1 cellular context compared by ENCODE assay signal in genomic region chr2:207625014-207625755, GRCh38.
TF ChIP-seq lines count a peak whose summit lies in the region.

METTL21A (minus strand) TSS chr2:207625394; CDS start chr2:207624375, 1,019 bp downstream.

TF ChIP-seq in K562, 482 proteins besides CTCF, POLR2A, EP300 and RAD21 (continued from another document and continues in another):
- TF ChIP-seq, protein P1, sequence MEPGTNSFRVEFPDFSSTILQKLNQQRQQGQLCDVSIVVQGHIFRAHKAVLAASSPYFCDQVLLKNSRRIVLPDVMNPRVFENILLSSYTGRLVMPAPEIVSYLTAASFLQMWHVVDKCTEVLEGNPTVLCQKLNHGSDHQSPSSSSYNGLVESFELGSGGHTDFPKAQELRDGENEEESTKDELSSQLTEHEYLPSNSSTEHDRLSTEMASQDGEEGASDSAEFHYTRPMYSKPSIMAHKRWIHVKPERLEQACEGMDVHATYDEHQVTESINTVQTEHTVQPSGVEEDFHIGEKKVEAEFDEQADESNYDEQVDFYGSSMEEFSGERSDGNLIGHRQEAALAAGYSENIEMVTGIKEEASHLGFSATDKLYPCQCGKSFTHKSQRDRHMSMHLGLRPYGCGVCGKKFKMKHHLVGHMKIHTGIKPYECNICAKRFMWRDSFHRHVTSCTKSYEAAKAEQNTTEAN (CRISPR knock-in tag; IDR thresholded peaks at IDR 0.05), result peak; percentile 85; the same call in 1 of the 2 replicates
- peak; percentile 91 for TF ChIP-seq GABPA (tag; conservative IDR thresholded peaks at IDR 0.05; ENCODE audit: low read depth)
- TF ChIP-seq SAP30 (IDR thresholded peaks at IDR 0.05; ENCODE audit: borderline replicate concordance, insufficient read depth, low read depth, low read length, poor library complexity, severe bottlenecking), result peak; percentile 52
- TF ChIP-seq PRDM10 (IDR thresholded peaks at IDR 0.05; ENCODE audit: partially characterized antibody), result peak; percentile 77
- TF ChIP-seq FOXP4 (CRISPR knock-in tag; IDR thresholded peaks at IDR 0.05; ENCODE audit: borderline replicate concordance), result peak; percentile 72; the same call in 1 of the 2 replicates
- no peak for TF ChIP-seq ETV6 (IDR thresholded peaks at IDR 0.05; ENCODE audit: borderline replicate concordance in 1 of 2, low read depth in 2 of 2, low read length in 1 of 2)
- 0 out of 2 replicates have a peak, but pooled peaks have one; percentile 30 for TF ChIP-seq ETV6 (CRISPR knock-in tag; IDR thresholded peaks at IDR 0.05; ENCODE audit: borderline replicate concordance)
- peak; percentile 71 for TF ChIP-seq SUPT5H (IDR thresholded peaks at IDR 0.05)
- TF ChIP-seq, protein P2, sequence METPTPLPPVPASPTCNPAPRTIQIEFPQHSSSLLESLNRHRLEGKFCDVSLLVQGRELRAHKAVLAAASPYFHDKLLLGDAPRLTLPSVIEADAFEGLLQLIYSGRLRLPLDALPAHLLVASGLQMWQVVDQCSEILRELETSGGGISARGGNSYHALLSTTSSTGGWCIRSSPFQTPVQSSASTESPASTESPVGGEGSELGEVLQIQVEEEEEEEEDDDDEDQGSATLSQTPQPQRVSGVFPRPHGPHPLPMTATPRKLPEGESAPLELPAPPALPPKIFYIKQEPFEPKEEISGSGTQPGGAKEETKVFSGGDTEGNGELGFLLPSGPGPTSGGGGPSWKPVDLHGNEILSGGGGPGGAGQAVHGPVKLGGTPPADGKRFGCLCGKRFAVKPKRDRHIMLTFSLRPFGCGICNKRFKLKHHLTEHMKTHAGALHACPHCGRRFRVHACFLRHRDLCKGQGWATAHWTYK (CRISPR knock-in tag; IDR thresholded peaks at IDR 0.05), result 0 out of 2 replicates have a peak, but pooled peaks have one; percentile 17
- peak; percentile 54 for TF ChIP-seq KDM5B (IDR thresholded peaks at IDR 0.05; ENCODE audit: insufficient replicate concordance, low read depth, low read length)
- TF ChIP-seq, protein P3, sequence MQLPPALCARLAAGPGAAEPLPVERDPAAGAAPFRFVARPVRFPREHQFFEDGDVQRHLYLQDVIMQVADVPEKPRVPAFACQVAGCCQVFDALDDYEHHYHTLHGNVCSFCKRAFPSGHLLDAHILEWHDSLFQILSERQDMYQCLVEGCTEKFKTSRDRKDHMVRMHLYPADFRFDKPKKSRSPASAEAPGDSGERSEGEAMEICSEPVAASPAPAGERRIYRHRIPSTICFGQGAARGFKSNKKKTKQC (CRISPR knock-in tag; IDR thresholded peaks at IDR 0.05), result 0 out of 2 replicates have a peak, but pooled peaks have one; percentile 34
- TF ChIP-seq ZNF232 (CRISPR knock-in tag; IDR thresholded peaks at IDR 0.05), result 0 out of 2 replicates have a peak, but pooled peaks have one; percentile 50
- TF ChIP-seq MNT (conservative IDR thresholded peaks at IDR 0.05), result peak in 1 of 2 experiments; percentile 87; a peak in 2 of 4 replicates
- peak; percentile 53; the same call in 1 of the 2 replicates for TF ChIP-seq THAP12 (CRISPR knock-in tag; IDR thresholded peaks at IDR 0.05)
- TF ChIP-seq MAZ (CRISPR knock-in tag; conservative IDR thresholded peaks at IDR 0.05 in 1 of 2, IDR thresholded peaks at IDR 0.05 in 1 of 2), result peak; percentile 93 to 95
- no peak for TF ChIP-seq POLR2AphosphoS2 (IDR thresholded peaks at IDR 0.05; ENCODE audit: low read length)
- 0 out of 2 replicates have a peak, but pooled peaks have one; percentile 7 for TF ChIP-seq TAF7 (tag; IDR thresholded peaks at IDR 0.05)
- 0 out of 2 replicates have a peak, but pooled peaks have one; percentile 39 for TF ChIP-seq RBM14 (IDR thresholded peaks at IDR 0.05; ENCODE audit: borderline replicate concordance, insufficient read depth, low read depth, low read length)
- TF ChIP-seq FOXP1 (CRISPR knock-in tag; IDR thresholded peaks at IDR 0.05), result peak; percentile 50; the same call in 1 of the 2 replicates
- TF ChIP-seq FOXJ2 (tag; IDR thresholded peaks at IDR 0.05), result no peak
- peak in 1 of 2 experiments; percentile 79; a peak in 2 of 4 replicates for TF ChIP-seq KDM4B (IDR thresholded peaks at IDR 0.05; ENCODE audit: borderline replicate concordance in 2 of 2, low read depth in 1 of 2)
- peak; percentile 83 for TF ChIP-seq SMAD4 (CRISPR knock-in tag; conservative IDR thresholded peaks at IDR 0.05)
- peak; percentile 37; the same call in 1 of the 2 replicates for TF ChIP-seq GATAD2B (IDR thresholded peaks at IDR 0.05; ENCODE audit: borderline replicate concordance)
- no peak for TF ChIP-seq PHB2 (IDR thresholded peaks at IDR 0.05; ENCODE audit: low read depth)
- TF ChIP-seq ZNF785 (CRISPR knock-in tag; IDR thresholded peaks at IDR 0.05), result no peak
- TF ChIP-seq, protein P4, sequence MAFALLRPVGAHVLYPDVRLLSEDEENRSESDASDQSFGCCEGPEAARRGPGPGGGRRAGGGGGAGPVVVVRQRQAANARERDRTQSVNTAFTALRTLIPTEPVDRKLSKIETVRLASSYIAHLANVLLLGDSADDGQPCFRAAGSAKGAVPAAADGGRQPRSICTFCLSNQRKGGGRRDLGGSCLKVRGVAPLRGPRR (CRISPR knock-in tag; IDR thresholded peaks at IDR 0.05), result no peak
- TF ChIP-seq, protein P5, sequence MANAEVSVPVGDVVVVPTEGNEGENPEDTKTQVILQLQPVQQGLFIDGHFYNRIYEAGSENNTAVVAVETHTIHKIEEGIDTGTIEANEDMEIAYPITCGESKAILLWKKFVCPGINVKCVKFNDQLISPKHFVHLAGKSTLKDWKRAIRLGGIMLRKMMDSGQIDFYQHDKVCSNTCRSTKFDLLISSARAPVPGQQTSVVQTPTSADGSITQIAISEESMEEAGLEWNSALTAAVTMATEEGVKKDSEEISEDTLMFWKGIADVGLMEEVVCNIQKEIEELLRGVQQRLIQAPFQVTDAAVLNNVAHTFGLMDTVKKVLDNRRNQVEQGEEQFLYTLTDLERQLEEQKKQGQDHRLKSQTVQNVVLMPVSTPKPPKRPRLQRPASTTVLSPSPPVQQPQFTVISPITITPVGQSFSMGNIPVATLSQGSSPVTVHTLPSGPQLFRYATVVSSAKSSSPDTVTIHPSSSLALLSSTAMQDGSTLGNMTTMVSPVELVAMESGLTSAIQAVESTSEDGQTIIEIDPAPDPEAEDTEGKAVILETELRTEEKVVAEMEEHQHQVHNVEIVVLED (CRISPR knock-in tag; IDR thresholded peaks at IDR 0.05), result peak; percentile 58; the same call in 1 of the 2 replicates
- peak; percentile 64; the same call in 1 of the 2 replicates for TF ChIP-seq ESRRA (IDR thresholded peaks at IDR 0.05; ENCODE audit: borderline replicate concordance, low read depth)
